22 cellular contexts compared by ENCODE assay signal in genomic region chr3:123595396-123595795, GRCh38.
"Had no signal": no experiment of that assay in that cellular context is flagged by ENCODE, and none has a peak within 500 bp of the region (broad histone marks: within the 10 kb centered on the region; RNA-seq: fewer than 3 reads in every experiment).

No MANE protein-coding gene starts in this region.

- H3K4me1 ChIP-seq: breast epithelium, colonic mucosa, heart left ventricle, lower lobe of right lung, neural progenitor cell, thyroid gland had no signal

- H3K4me3 Mint-ChIP-seq: activated naive CD4-positive, alpha-beta T cell treated with anti-CD3 and anti-CD28 coated beads for 36 hours; activated naive CD8-positive, alpha-beta T cell treated with anti-CD3 and anti-CD28 coated beads, Interleukin-2, amount 10 ng/mL, durations not matched to agents 7 days and 5 days; activated T-cell treated with anti-CD3 and anti-CD28 coated beads, Interleukin-2, amount 50 U/mL, for 4 hours; endodermal cell; naive thymus-derived CD8-positive, alpha-beta T cell; neural progenitor cell; WTC11 had no signal

- DNase-seq: activated CD4-positive, alpha-beta T cell treated with anti-CD3 and anti-CD28 coated beads, Interleukin-2, amount 50 U/mL, for 4 hours; activated CD8-positive, alpha-beta memory T cell treated with anti-CD3 and anti-CD28 coated beads, Interleukin-2, amount 50 U/mL, for 48 hours; activated naive CD4-positive, alpha-beta T cell treated with anti-CD3 and anti-CD28 coated beads for 36 hours; activated naive CD8-positive, alpha-beta T cell treated with anti-CD3 and anti-CD28 coated beads, Interleukin-2, amount 10 ng/mL, durations not matched to agents 7 days and 5 days; activated T-cell treated with anti-CD3 and anti-CD28 coated beads, Interleukin-2, amount 50 U/mL, for 4 hours; amniotic stem cell; colonic mucosa; endodermal cell; heart left ventricle; left colon; lower lobe of right lung; naive thymus-derived CD8-positive, alpha-beta T cell; ovary; stimulated activated CD4-positive, alpha-beta T cell treated with anti-CD3 and anti-CD28 coated beads, Interleukin-4, amount 100 ng/mL, for 24 hours; stimulated activated naive CD4-positive, alpha-beta T cell treated with Interleukin-2 at 50 U/mL for 16 hours; T-helper 1 cell; thyroid gland had no signal

- H3K27ac ChIP-seq: breast epithelium, colonic mucosa, heart left ventricle, lower lobe of right lung, neural progenitor cell, ovary, prostate gland, right atrium auricular region, thyroid gland had no signal

- H3K36me3 ChIP-seq: breast epithelium, colonic mucosa, lower lobe of right lung, neural progenitor cell, ovary, prostate gland, right atrium auricular region, thyroid gland had no signal

- H3K27me3 ChIP-seq: breast epithelium, colonic mucosa, heart left ventricle, neural progenitor cell, ovary, right atrium auricular region, thyroid gland had no signal

- H3K27me3 Mint-ChIP-seq: activated naive CD8-positive, alpha-beta T cell treated with anti-CD3 and anti-CD28 coated beads, Interleukin-2, amount 10 ng/mL, durations not matched to agents 7 days and 5 days; naive thymus-derived CD8-positive, alpha-beta T cell had no signal

- H3K4me3 ChIP-seq: breast epithelium, colonic mucosa, heart left ventricle, lower lobe of right lung, neural progenitor cell, ovary, prostate gland, right atrium auricular region, thyroid gland had no signal

- ATAC-seq: activated T-cell treated with anti-CD3 and anti-CD28 coated beads, Interleukin-2, amount 50 U/mL, for 4 hours; heart left ventricle; left colon; lower lobe of right lung; naive thymus-derived CD8-positive, alpha-beta T cell; WTC11 had no signal

- H3K4me1 Mint-ChIP-seq: WTC11 had no signal

- H3K9me3 ChIP-seq: colonic mucosa, ovary, prostate gland, thyroid gland had no signal

- H3K27ac Mint-ChIP-seq: activated naive CD4-positive, alpha-beta T cell treated with anti-CD3 and anti-CD28 coated beads for 36 hours; activated naive CD8-positive, alpha-beta T cell treated with anti-CD3 and anti-CD28 coated beads, Interleukin-2, amount 10 ng/mL, durations not matched to agents 7 days and 5 days; endodermal cell; neural progenitor cell; WTC11 had no signal
